Comparison of ENCODE assay signal across 8 cellular contexts in genomic region chr11:66545701-66546367, GRCh38. TPM values are rescaled to one million over a fixed set of nuclear protein-coding genes. Genes with fewer than 3 reads are reported as not detected.
DNase-seq lines count a peak whose midpoint lies in the region; ATAC-seq and TF ChIP-seq lines count a peak whose summit lies in the region.

TSS of gene ZDHHC24 (minus strand) at chr11:66546048. CDS start at chr11:66546003, 45 bp downstream.

- H3K4me1 Mint-ChIP-seq in activated T-cell treated with anti-CD3 and anti-CD28 coated beads, Interleukin-2, amount 50 U/mL, for 24 hours (ENCODE audit: low read depth) = peaks cover 30% of the 10 kb centered on the region

- no peaks in the 10 kb centered on the region for H3K9me3 ChIP-seq in muscle layer of colon (ENCODE audit: low read length)

- no peaks in the 10 kb centered on the region for H3K27me3 Mint-ChIP-seq in activated T-cell treated with anti-CD3 and anti-CD28 coated beads, Interleukin-2, amount 50 U/mL, for 24 hours

- H3K36me3 ChIP-seq in muscle layer of colon (ENCODE audit: insufficient read depth, low read length) = peaks cover 11% of the 10 kb centered on the region

- peak within 1 kb of the TSS; percentile 86 for H3K4me3 Mint-ChIP-seq in activated T-cell treated with anti-CD3 and anti-CD28 coated beads, Interleukin-2, amount 50 U/mL, for 24 hours

- H3K4me3 ChIP-seq in muscle layer of colon (ENCODE audit: low read depth in 1 of 2, low read length in 2 of 2) = peak within 1 kb of the TSS; percentile 62 to 72

- H3K9ac ChIP-seq in muscle layer of colon (ENCODE audit: low read length) = peak within 1 kb of the TSS; percentile 22

- H3K4me1 ChIP-seq in muscle layer of colon (ENCODE audit: insufficient read depth, low read length) = peaks cover 16% of the 10 kb centered on the region

- peak; percentile 94 for DNase-seq in DMS114 treated with DMSO at 0.1 percent for 48 hours (lab: John Stamatoyannopoulos, UW; ENCODE audit: unreplicated experiment)
- DNase-seq in activated T-cell treated with anti-CD3 and anti-CD28 coated beads, Interleukin-2, amount 50 U/mL, for 24 hours = peak; percentile 94
- peak; percentile 75 for DNase-seq in stimulated activated CD8-positive, alpha-beta memory T cell treated with anti-CD3 and anti-CD28 coated beads, Interleukin-7, amount 100 ng/mL, for 24 hours (ENCODE audit: low read depth)

- TF ChIP-seq EP300 in Ishikawa (IDR thresholded peaks at IDR 0.05; ENCODE audit: borderline replicate concordance) = 0 out of 2 replicates have a peak, but pooled peaks have one; percentile 11

- ATAC-seq in GM21576 (IDR thresholded peaks at IDR 0.05; ENCODE audit: unreplicated experiment) (peak; percentile 78), esophagus mucosa (peak; percentile 95)

- no peaks in the 10 kb centered on the region for H3K27me3 ChIP-seq in muscle layer of colon (ENCODE audit: control insufficient read depth in 1 of 2, insufficient read depth in 2 of 2, low read length in 2 of 2)

- peak within 1 kb of the TSS; percentile 74 for H3K27ac ChIP-seq in muscle layer of colon (ENCODE audit: low read depth, low read length)

- peaks cover 29% of the 10 kb centered on the region for H3K36me3 Mint-ChIP-seq in activated T-cell treated with anti-CD3 and anti-CD28 coated beads, Interleukin-2, amount 50 U/mL, for 24 hours (ENCODE audit: low read depth)

- peak within 1 kb of the TSS; percentile 88 for H3K27ac Mint-ChIP-seq in activated T-cell treated with anti-CD3 and anti-CD28 coated beads, Interleukin-2, amount 50 U/mL, for 24 hours

- H3K9me3 Mint-ChIP-seq in activated T-cell treated with anti-CD3 and anti-CD28 coated beads, Interleukin-2, amount 50 U/mL, for 24 hours = no peaks in the 10 kb centered on the region

- no peak for TF ChIP-seq RAD21 in Ishikawa (IDR thresholded peaks at IDR 0.05; ENCODE audit: low read depth)

TF ChIP-seq in Ishikawa, 13 proteins besides CTCF, POLR2A, EP300 and RAD21:
- peak; percentile 63 for TF ChIP-seq MAX (IDR thresholded peaks at IDR 0.05)
- TF ChIP-seq TEAD4 (IDR thresholded peaks at IDR 0.05) = peak; percentile 36; the same call in 1 of the 2 replicates
- 0 out of 2 replicates have a peak, but pooled peaks have one; percentile 45 for TF ChIP-seq ZBTB7A (IDR thresholded peaks at IDR 0.05; ENCODE audit: low read depth)
- peak; percentile 75 for TF ChIP-seq NFIC (IDR thresholded peaks at IDR 0.05)
- TF ChIP-seq YY1 (IDR thresholded peaks at IDR 0.05; ENCODE audit: low read depth) = peak; percentile 39; the same call in 1 of the 2 replicates
- peak; percentile 65 for TF ChIP-seq TAF1 (IDR thresholded peaks at IDR 0.05; ENCODE audit: low read depth)
- TF ChIP-seq FOXM1 (IDR thresholded peaks at IDR 0.05; ENCODE audit: borderline replicate concordance, low read depth) = no peak
- no peak for TF ChIP-seq USF1 (IDR thresholded peaks at IDR 0.05)
- TF ChIP-seq TCF12 (IDR thresholded peaks at IDR 0.05; ENCODE audit: low read depth) = peak; percentile 51; the same call in 1 of the 2 replicates

TF ChIP-seq in PFSK-1, 5 proteins besides CTCF, POLR2A, EP300 and RAD21:
- TF ChIP-seq REST (IDR thresholded peaks at IDR 0.05; ENCODE audit: insufficient read depth in 1 of 2, low read depth in 2 of 2, low read length in 2 of 2) (0 out of 4 replicates have a peak, but pooled peaks of 1 of the 2 experiments have one; percentile 7), TAF1 (IDR thresholded peaks at IDR 0.05; ENCODE audit: borderline replicate concordance, insufficient read depth, low read length) (peak; percentile 65; the same call in 1 of the 2 replicates), SIN3A (IDR thresholded peaks at IDR 0.05; ENCODE audit: borderline replicate concordance, insufficient read depth, low read length) (peak; percentile 97; the same call in 1 of the 2 replicates), FOXP2 (optimal IDR thresholded peaks at IDR 0.05; ENCODE audit: borderline replicate concordance, extremely low read depth, extremely low read length, insufficient read depth) (no peak), POLR2AphosphoS5 (IDR thresholded peaks at IDR 0.05; ENCODE audit: low read depth, low read length) (peak; percentile 73)

RNA-seq across cellular contexts. Expression of gene ZDHHC24, which starts in this region (rescaled TPM):
- 27.9 TPM for polyA plus RNA-seq in PFSK-1 (2012; ENCODE audit: insufficient read length, low read depth)
- 6.8 TPM for total RNA-seq in esophagus mucosa

Comparison
In these comparisons a context has a peak if more than half of its experiments do, and no peak if none do; other contexts are left out.
1. Peak in every context shown above with its lines: DNase-seq, ATAC-seq, H3K4me3 ChIP-seq and H3K27ac ChIP-seq.